ENCODE assay signal across 9 cellular contexts in genomic region chr6:26187981-26188635, GRCh38.
DNase-seq lines count a peak whose midpoint lies in the region; TF ChIP-seq lines count a peak whose summit lies in the region.
"Had no signal": no experiment of that assay in that cellular context is flagged by ENCODE, and none has a peak within 500 bp of the region (broad histone marks: within the 10 kb centered on the region; RNA-seq: fewer than 3 reads in every experiment).

No MANE protein-coding gene starts in this region.

- no peaks in the 10 kb centered on the region for H3K36me3 ChIP-seq in HEK293 (ENCODE audit: control insufficient read depth in 2 of 2, insufficient read depth in 1 of 2, low read length in 2 of 2)
- H3K36me3 ChIP-seq in iPS-18a (ENCODE audit: control insufficient read depth, low read depth, low read length): no peaks in the 10 kb centered on the region

- H3K27me3 Mint-ChIP-seq in activated naive CD4-positive, alpha-beta T cell treated with anti-CD3 and anti-CD28 coated beads, Interleukin-2, amount 50 U/mL, for 24 hours: no peaks in the 10 kb centered on the region

- H3K9me3 Mint-ChIP-seq in activated naive CD4-positive, alpha-beta T cell treated with anti-CD3 and anti-CD28 coated beads, Interleukin-2, amount 50 U/mL, for 24 hours: peaks cover 4% of the 10 kb centered on the region

- H3K4me3 Mint-ChIP-seq in activated naive CD4-positive, alpha-beta T cell treated with anti-CD3 and anti-CD28 coated beads, Interleukin-2, amount 50 U/mL, for 24 hours: peak overlapping the region; percentile 89

- H3K4me3 ChIP-seq in HEK293 (ENCODE audit: low read depth, low read length) (peak overlapping the region; percentile 57), iPS-18a (ENCODE audit: low read length) (peak overlapping the region; percentile 96)

- POLR2A ChIA-PET in HEK293 (lab: Yijun Ruan, JAX): interaction anchor here (0.5 to 4.6 kb wide), 23 partner anchors 8 to 959 kb away, joined by 3 to 56 read pairs (median 5); a partner anchor contains a TSS

- TF ChIP-seq CTCF in HEK293 (tag by site-specific recombination; IDR thresholded peaks at IDR 0.05): no peak

- no peaks in the 10 kb centered on the region for H3K36me3 Mint-ChIP-seq in activated naive CD4-positive, alpha-beta T cell treated with anti-CD3 and anti-CD28 coated beads, Interleukin-2, amount 50 U/mL, for 24 hours

- no peaks in the 10 kb centered on the region for H3K4me1 ChIP-seq in HEK293 (ENCODE audit: control insufficient read depth, insufficient read depth, low read length)
- H3K4me1 ChIP-seq in iPS-18a (ENCODE audit: control insufficient read depth, low read depth, low read length): peaks cover 26% of the 10 kb centered on the region

- no peaks in the 10 kb centered on the region for H3K9me3 ChIP-seq in HEK293 (ENCODE audit: control insufficient read depth, insufficient read depth, low read depth, low read length)
- H3K9me3 ChIP-seq in iPS-18a (ENCODE audit: control insufficient read depth, low read depth, low read length): no peaks in the 10 kb centered on the region

- peak overlapping the region; percentile 99 for H3K9ac ChIP-seq in iPS-18a (ENCODE audit: low read length)

- DNase-seq in GF-D8 (lab: John Stamatoyannopoulos, UW) (peak; percentile 65), NCI-H748 (lab: John Stamatoyannopoulos, UW; ENCODE audit: unreplicated experiment) (peak; percentile 77), OCI-M2 (lab: John Stamatoyannopoulos, UW; ENCODE audit: unreplicated experiment) (no peak), NCI-H1694 treated with DMSO at 0.1 percent for 48 hours (lab: John Stamatoyannopoulos, UW) (no peak)
- peak; percentile 19 for DNase-seq in stimulated activated CD4-positive, alpha-beta T cell treated with anti-CD3 and anti-CD28 coated beads, Interleukin-4, amount 100 ng/mL, for 1 hour

- H3K27ac ChIP-seq in HEK293 (ENCODE audit: extremely low read depth, low read depth, low read length): peak overlapping the region; percentile 35; the same call in 1 of the 2 replicates
- peak overlapping the region; percentile 99 for H3K27ac ChIP-seq in iPS-18a (ENCODE audit: low read length)
- H3K27ac ChIP-seq: VCaP had no signal

- CTCF ChIA-PET in HEK293 (lab: Yijun Ruan, JAX): interaction anchor here (0.6 to 2.1 kb wide), 8 partner anchors 9 to 408 kb away, joined by 3 to 12 read pairs (median 7); a partner anchor contains a TSS

- H3K27ac Mint-ChIP-seq in activated naive CD4-positive, alpha-beta T cell treated with anti-CD3 and anti-CD28 coated beads, Interleukin-2, amount 50 U/mL, for 24 hours: peak overlapping the region; percentile 95

- no peaks in the 10 kb centered on the region for H3K27me3 ChIP-seq in iPS-18a (ENCODE audit: control insufficient read depth, insufficient read depth, low read length)

- peaks cover 46% of the 10 kb centered on the region for H3K4me1 Mint-ChIP-seq in activated naive CD4-positive, alpha-beta T cell treated with anti-CD3 and anti-CD28 coated beads, Interleukin-2, amount 50 U/mL, for 24 hours

TF ChIP-seq in HEK293, 187 proteins besides CTCF, POLR2A, EP300 and RAD21:
- peak; percentile 87 for TF ChIP-seq ZBTB17 (tag by site-specific recombination; IDR thresholded peaks at IDR 0.05)
- no peak for TF ChIP-seq TCF7L2 (IDR thresholded peaks at IDR 0.05; ENCODE audit: borderline replicate concordance, low read depth, low read length)

Comparison
In these comparisons a context has a peak if more than half of its experiments do, and no peak if none do; other contexts are left out.
1. DNase-seq: peak in GF-D8 (single experiment), NCI-H748 (single experiment) and stimulated activated CD4-positive, alpha-beta T cell treated with anti-CD3 and anti-CD28 coated beads, Interleukin-4, amount 100 ng/mL, for 1 hour (single experiment); none in OCI-M2 (single experiment) and NCI-H1694 treated with DMSO at 0.1 percent for 48 hours (single experiment).